In the genomic region with DNA sequence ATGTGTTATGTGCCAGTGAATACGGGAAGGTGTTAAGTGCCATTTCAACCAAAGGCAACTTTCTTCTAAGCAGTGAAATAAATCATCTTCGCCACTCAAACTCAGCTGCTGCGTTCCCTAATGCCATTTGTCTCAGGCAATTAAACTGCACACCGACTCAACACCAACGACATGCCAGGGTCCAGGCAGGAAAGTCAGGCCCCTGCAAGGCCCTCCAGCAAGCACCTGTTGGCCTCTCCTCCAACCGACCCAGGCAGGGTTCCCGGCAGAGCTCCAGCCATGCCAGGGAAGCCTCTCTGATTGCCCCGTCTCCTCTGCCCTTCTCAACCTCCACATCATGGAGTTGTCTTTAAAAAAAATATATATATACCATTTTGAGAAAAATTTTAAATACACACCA, we compare ENCODE assay signal across 26 cellular contexts. TPM values are rescaled to one million over a fixed set of nuclear protein-coding genes. Genes with fewer than 3 reads are reported as not detected.
"Had no signal": no experiment of that assay in that cellular context is flagged by ENCODE, and none has a peak within 500 bp of the region (broad histone marks: within the 10 kb centered on the region; RNA-seq: fewer than 3 reads in every experiment).

No MANE protein-coding gene starts in this region.

- H3K4me1 ChIP-seq: colonic mucosa, esophagus squamous epithelium, gastrocnemius medialis, left lung, lower lobe of right lung had no signal

- H3K4me1 Mint-ChIP-seq: endodermal cell, mesothelial cell of epicardium had no signal

- H3K4me3 ChIP-seq: colonic mucosa, esophagus squamous epithelium, gastrocnemius medialis, heart right ventricle, left lung, lower lobe of right lung, mucosa of descending colon had no signal

- ATAC-seq: effector memory CD8-positive, alpha-beta T cell; esophagus mucosa; gastrocnemius medialis; heart right ventricle; left cardiac atrium; left lung; left ventricle myocardium superior; lower lobe of right lung; mucosa of descending colon; naive thymus-derived CD4-positive, alpha-beta T cell had no signal

- H3K4me3 Mint-ChIP-seq: dendritic cell treated with granulocyte-macrophage colony-stimulating factor and Interleukin-4, amounts not matched to agents 40 ng/mL and 50 ng/mL, for 4 days; effector memory CD8-positive, alpha-beta T cell; endodermal cell; mesothelial cell of epicardium; naive thymus-derived CD4-positive, alpha-beta T cell had no signal

- H3K27ac ChIP-seq: colonic mucosa, epithelial cell of prostate, esophagus squamous epithelium, gastrocnemius medialis, heart right ventricle, left lung, lower lobe of right lung had no signal

- H3K9me3 Mint-ChIP-seq: dendritic cell treated with granulocyte-macrophage colony-stimulating factor and Interleukin-4, amounts not matched to agents 40 ng/mL and 50 ng/mL, for 4 days; effector memory CD8-positive, alpha-beta T cell; endodermal cell; mesothelial cell of epicardium; naive thymus-derived CD4-positive, alpha-beta T cell had no signal

- H3K27me3 Mint-ChIP-seq: dendritic cell treated with granulocyte-macrophage colony-stimulating factor and Interleukin-4, amounts not matched to agents 40 ng/mL and 50 ng/mL, for 4 days; effector memory CD8-positive, alpha-beta T cell; naive thymus-derived CD4-positive, alpha-beta T cell had no signal

- DNase-seq: colonic mucosa; cortex of kidney; effector CD8-positive, alpha-beta T cell; effector memory CD8-positive, alpha-beta T cell; endodermal cell; erythroblast; esophagus squamous epithelium; foreskin fibroblast; foreskin melanocyte; gastrocnemius medialis; glutamatergic neuron; heart right ventricle; hippocampal formation; left cardiac atrium; left lung; left ventricle myocardium superior; lower lobe of right lung; mesenchymal stem cell; naive thymus-derived CD4-positive, alpha-beta T cell had no signal

- H3K27ac Mint-ChIP-seq: dendritic cell treated with granulocyte-macrophage colony-stimulating factor and Interleukin-4, amounts not matched to agents 40 ng/mL and 50 ng/mL, for 4 days; effector memory CD8-positive, alpha-beta T cell; mesothelial cell of epicardium; naive thymus-derived CD4-positive, alpha-beta T cell had no signal

- H3K9me3 ChIP-seq: colonic mucosa, esophagus squamous epithelium, gastrocnemius medialis, heart right ventricle, left lung, lower lobe of right lung, mucosa of descending colon had no signal

RNA-seq across cellular contexts. Expression of gene TINCR, which starts 33.0 kb away (rescaled TPM):
- total RNA-seq: dermis microvascular lymphatic vessel endothelial cell, glomerular endothelial cell, left ventricle myocardium superior had no signal
